14 cellular contexts compared by ENCODE assay signal in genomic region chr10:45999955-46000354, GRCh38. TPM values are rescaled to one million over a fixed set of nuclear protein-coding genes. Genes with fewer than 3 reads are reported as not detected.
"Had no signal": no experiment of that assay in that cellular context is flagged by ENCODE, and none has a peak within 500 bp of the region (broad histone marks: within the 10 kb centered on the region; RNA-seq: fewer than 3 reads in every experiment).

No MANE protein-coding gene starts in this region.

RNA-seq across cellular contexts. Expression of gene MSMB, which starts 46.1 kb away (rescaled TPM):
- total RNA-seq: activated B cell treated with CpG ODN at 0.5 μM for 24 hours; activated CD4-positive, alpha-beta memory T cell treated with anti-CD3 and anti-CD28 coated beads for 36 hours; activated CD4-positive, alpha-beta memory T cell treated with anti-CD3 and anti-CD28 coated beads, Interleukin-2, amount 10 ng/mL, durations not matched to agents 7 days and 5 days; activated CD4-positive, alpha-beta T cell treated with anti-CD3 and anti-CD28 coated beads for 36 hours; activated CD4-positive, alpha-beta T cell treated with anti-CD3 and anti-CD28 coated beads, Interleukin-2, amount 10 ng/mL, durations not matched to agents 24 days and 14 days; activated CD4-positive, alpha-beta T cell treated with anti-CD3 and anti-CD28 coated beads, Interleukin-2, amount 10 ng/mL, durations not matched to agents 7 days and 5 days; activated CD8-positive, alpha-beta memory T cell treated with anti-CD3 and anti-CD28 coated beads for 36 hours; activated CD8-positive, alpha-beta memory T cell treated with anti-CD3 and anti-CD28 coated beads, Interleukin-2, amount 10 ng/mL, durations not matched to agents 7 days and 5 days; activated CD8-positive, alpha-beta T cell treated with anti-CD3 and anti-CD28 coated beads for 36 hours; activated CD8-positive, alpha-beta T cell treated with anti-CD3 and anti-CD28 coated beads, Interleukin-2, amount 10 ng/mL, durations not matched to agents 7 days and 5 days; T-cell; T-helper 1 cell treated with Interleukin-12 subunit alpha and Interleukin-12 subunit beta and Interleukin-4 antibody, amounts not matched to agents 30 ng/mL and 1 ng/mL, for 36 hours; T-helper 17 cell; T-helper 2 cell treated with Interferon-gamma antibody and Interleukin-4, amounts not matched to agents 100 ng/mL and 5 ng/mL, for 36 hours had no signal
